Comparison of ENCODE assay signal across 25 cellular contexts in genomic region chr3:60262546-60262945, GRCh38.
"Had no signal": no experiment of that assay in that cellular context is flagged by ENCODE, and none has a peak within 500 bp of the region (broad histone marks: within the 10 kb centered on the region; RNA-seq: fewer than 3 reads in every experiment).

No MANE protein-coding gene starts in this region.

- H3K9me3 Mint-ChIP-seq: activated naive CD8-positive, alpha-beta T cell treated with anti-CD3 and anti-CD28 coated beads, Interleukin-2, amount 10 ng/mL, durations not matched to agents 7 days and 5 days had no signal

- H3K27me3 ChIP-seq: adrenal gland, SJSA1 had no signal

- H3K27ac Mint-ChIP-seq: activated naive CD8-positive, alpha-beta T cell treated with anti-CD3 and anti-CD28 coated beads, Interleukin-2, amount 10 ng/mL, durations not matched to agents 7 days and 5 days; activated T-helper 2 cell treated with anti-CD3 and anti-CD28 coated beads, Interferon-gamma antibody, Interleukin-2, Interleukin-4, amounts not matched to agents 10 μg/mL and 5 μg/mL and 100 μg/mL, durations not matched to agents 14 hours and 24 hours and 36 hours had no signal

- H3K4me3 Mint-ChIP-seq: activated naive CD8-positive, alpha-beta T cell treated with anti-CD3 and anti-CD28 coated beads, Interleukin-2, amount 10 ng/mL, durations not matched to agents 7 days and 5 days had no signal

- H3K27ac ChIP-seq: adrenal gland, SJSA1, VCaP had no signal

- H3K9me3 ChIP-seq: adrenal gland, SJSA1 had no signal

- ATAC-seq: PC-3, SK-N-SH treated with all-trans-retinoic acid at 6 μM for 48 hours had no signal

- DNase-seq: activated CD4-positive, alpha-beta T cell treated with anti-CD3 and anti-CD28 coated beads, Interleukin-2, amount 50 U/mL, for 48 hours; activated CD4-positive, CD25-positive, alpha-beta regulatory T cell; activated gamma-delta T cell treated with Interleukin-2 at 50 U/mL for 16 hours; activated naive CD8-positive, alpha-beta T cell treated with anti-CD3 and anti-CD28 coated beads, Interleukin-2, amount 10 ng/mL, durations not matched to agents 7 days and 5 days; activated T-cell treated with anti-CD3 and anti-CD28 coated beads for 4 hours; activated T-cell treated with anti-CD3 and anti-CD28 coated beads, Interleukin-2, amount 50 U/mL, for 48 hours; adrenal gland; anterior cingulate cortex; cerebellar nuclear complex; KG1; NCI-H1048; NCI-H146; NCI-H187 treated with DMSO at 0.1 percent for 48 hours; NCI-H2081 treated with DMSO at 0.1 percent for 48 hours; NCI-H446; NCI-H524; PC-3; SHP77; SW 1271; T-helper 2 cell; T1000 had no signal

- H3K36me3 ChIP-seq: adrenal gland, SJSA1 had no signal

- H3K27me3 Mint-ChIP-seq: activated naive CD8-positive, alpha-beta T cell treated with anti-CD3 and anti-CD28 coated beads, Interleukin-2, amount 10 ng/mL, durations not matched to agents 7 days and 5 days had no signal

- H3K4me3 ChIP-seq: adrenal gland, SJSA1 had no signal

- H3K4me1 ChIP-seq: adrenal gland, SJSA1 had no signal
